1 cellular context compared by ENCODE assay signal in the genomic region with DNA sequence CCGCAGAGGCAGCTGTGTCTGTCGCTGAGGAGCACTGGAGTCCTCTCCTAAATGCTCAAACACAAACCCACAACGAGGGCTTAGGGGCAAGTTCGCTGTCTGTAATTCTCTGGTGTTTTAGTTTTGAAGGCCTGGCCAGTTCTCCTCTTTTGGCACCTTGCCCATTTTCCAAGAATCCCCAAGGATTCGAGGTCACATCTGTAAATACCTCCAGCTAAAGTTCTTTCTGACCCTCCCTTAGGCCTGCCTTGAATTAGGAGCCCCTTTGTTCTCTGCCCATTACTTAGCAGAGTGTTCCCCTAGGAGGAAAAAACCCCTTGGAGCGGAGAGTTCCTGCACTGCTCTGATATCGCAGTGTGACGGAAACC.
TF ChIP-seq lines count a peak whose summit lies in the region.

No MANE protein-coding gene starts in this region.

TF ChIP-seq in IMR-90, 13 proteins besides CTCF, POLR2A, EP300 and RAD21:
- TF ChIP-seq SMC3 (IDR thresholded peaks at IDR 0.05; ENCODE audit: low read depth, low read length) (no peak), FOS (IDR thresholded peaks at IDR 0.05; ENCODE audit: low read depth, low read length) (no peak), MAFK (IDR thresholded peaks at IDR 0.05; ENCODE audit: low read depth, low read length) (no peak), CEBPB (IDR thresholded peaks at IDR 0.05; ENCODE audit: low read depth, low read length) (no peak), MXI1 (IDR thresholded peaks at IDR 0.05; ENCODE audit: borderline replicate concordance, low read depth, low read length) (no peak), NFE2L2 (IDR thresholded peaks at IDR 0.05; ENCODE audit: low read depth, low read length) (no peak), CHD1 (IDR thresholded peaks at IDR 0.05; ENCODE audit: low read depth, low read length) (no peak), BHLHE40 (IDR thresholded peaks at IDR 0.05; ENCODE audit: low read depth, low read length) (no peak), RFX5 (IDR thresholded peaks at IDR 0.05; ENCODE audit: low read depth, low read length) (no peak), RCOR1 (IDR thresholded peaks at IDR 0.05; ENCODE audit: insufficient replicate concordance, low read length) (no peak), MAZ (IDR thresholded peaks at IDR 0.05; ENCODE audit: borderline replicate concordance, low read depth, low read length) (no peak)
- TF ChIP-seq, protein P1, sequence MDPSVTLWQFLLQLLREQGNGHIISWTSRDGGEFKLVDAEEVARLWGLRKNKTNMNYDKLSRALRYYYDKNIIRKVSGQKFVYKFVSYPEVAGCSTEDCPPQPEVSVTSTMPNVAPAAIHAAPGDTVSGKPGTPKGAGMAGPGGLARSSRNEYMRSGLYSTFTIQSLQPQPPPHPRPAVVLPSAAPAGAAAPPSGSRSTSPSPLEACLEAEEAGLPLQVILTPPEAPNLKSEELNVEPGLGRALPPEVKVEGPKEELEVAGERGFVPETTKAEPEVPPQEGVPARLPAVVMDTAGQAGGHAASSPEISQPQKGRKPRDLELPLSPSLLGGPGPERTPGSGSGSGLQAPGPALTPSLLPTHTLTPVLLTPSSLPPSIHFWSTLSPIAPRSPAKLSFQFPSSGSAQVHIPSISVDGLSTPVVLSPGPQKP (IDR thresholded peaks at IDR 0.05; ENCODE audit: borderline replicate concordance, low read depth, low read length): no peak
- TF ChIP-seq, protein P2, sequence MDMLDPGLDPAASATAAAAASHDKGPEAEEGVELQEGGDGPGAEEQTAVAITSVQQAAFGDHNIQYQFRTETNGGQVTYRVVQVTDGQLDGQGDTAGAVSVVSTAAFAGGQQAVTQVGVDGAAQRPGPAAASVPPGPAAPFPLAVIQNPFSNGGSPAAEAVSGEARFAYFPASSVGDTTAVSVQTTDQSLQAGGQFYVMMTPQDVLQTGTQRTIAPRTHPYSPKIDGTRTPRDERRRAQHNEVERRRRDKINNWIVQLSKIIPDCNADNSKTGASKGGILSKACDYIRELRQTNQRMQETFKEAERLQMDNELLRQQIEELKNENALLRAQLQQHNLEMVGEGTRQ (IDR thresholded peaks at IDR 0.05; ENCODE audit: low read depth, low read length): no peak
